In genomic region chr7:12640299-12641096, GRCh38 we compare ENCODE assay signal across 1 cellular context.
TF ChIP-seq lines count a peak whose summit lies in the region.

No MANE protein-coding gene starts in this region.

TF ChIP-seq in HepG2, 621 proteins besides CTCF, POLR2A, EP300 and RAD21 (continued from another document and continues in another):
- peak; percentile 96 for TF ChIP-seq HMG20A (CRISPR knock-in tag; IDR thresholded peaks at IDR 0.05; ENCODE audit: borderline replicate concordance)
- no peak for TF ChIP-seq ZNF543 (CRISPR knock-in tag; IDR thresholded peaks at IDR 0.05)
- no peak for TF ChIP-seq ZKSCAN1 (IDR thresholded peaks at IDR 0.05; ENCODE audit: low read length)
- TF ChIP-seq MED1 (CRISPR knock-in tag; IDR thresholded peaks at IDR 0.05), result peak; percentile 79
- peak; percentile 31; the same call in 1 of the 2 replicates for TF ChIP-seq DMAP1 (CRISPR knock-in tag; IDR thresholded peaks at IDR 0.05)
- TF ChIP-seq ZNF660 (CRISPR knock-in tag; IDR thresholded peaks at IDR 0.05; ENCODE audit: borderline replicate concordance, low read depth), result no peak
- TF ChIP-seq ZNF512 (CRISPR knock-in tag; IDR thresholded peaks at IDR 0.05), result no peak
- TF ChIP-seq CHCHD3 (CRISPR knock-in tag; IDR thresholded peaks at IDR 0.05), result no peak
- TF ChIP-seq GATA4 (IDR thresholded peaks at IDR 0.05; ENCODE audit: borderline replicate concordance, low read depth), result peak; percentile 65; the same call in 1 of the 2 replicates
- TF ChIP-seq SP5 (CRISPR knock-in tag; IDR thresholded peaks at IDR 0.05; ENCODE audit: borderline replicate concordance, low read depth), result peak; percentile 84
- no peak for TF ChIP-seq ZBTB38 (CRISPR knock-in tag; IDR thresholded peaks at IDR 0.05)
- TF ChIP-seq FOXP1 (IDR thresholded peaks at IDR 0.05), result no peak
- TF ChIP-seq FOXP1 (CRISPR knock-in tag; IDR thresholded peaks at IDR 0.05), result peak; percentile 77
- TF ChIP-seq ZBTB1 (CRISPR knock-in tag; IDR thresholded peaks at IDR 0.05; ENCODE audit: borderline replicate concordance), result no peak
- TF ChIP-seq KDM4B (CRISPR knock-in tag; IDR thresholded peaks at IDR 0.05), result no peak
- TF ChIP-seq BRF2 (CRISPR knock-in tag; IDR thresholded peaks at IDR 0.05), result no peak
- peak; percentile 38; the same call in 1 of the 2 replicates for TF ChIP-seq ZNF792 (CRISPR knock-in tag; IDR thresholded peaks at IDR 0.05)
- TF ChIP-seq MIER3 (CRISPR knock-in tag; IDR thresholded peaks at IDR 0.05; ENCODE audit: borderline replicate concordance), result no peak
- TF ChIP-seq, protein P1, sequence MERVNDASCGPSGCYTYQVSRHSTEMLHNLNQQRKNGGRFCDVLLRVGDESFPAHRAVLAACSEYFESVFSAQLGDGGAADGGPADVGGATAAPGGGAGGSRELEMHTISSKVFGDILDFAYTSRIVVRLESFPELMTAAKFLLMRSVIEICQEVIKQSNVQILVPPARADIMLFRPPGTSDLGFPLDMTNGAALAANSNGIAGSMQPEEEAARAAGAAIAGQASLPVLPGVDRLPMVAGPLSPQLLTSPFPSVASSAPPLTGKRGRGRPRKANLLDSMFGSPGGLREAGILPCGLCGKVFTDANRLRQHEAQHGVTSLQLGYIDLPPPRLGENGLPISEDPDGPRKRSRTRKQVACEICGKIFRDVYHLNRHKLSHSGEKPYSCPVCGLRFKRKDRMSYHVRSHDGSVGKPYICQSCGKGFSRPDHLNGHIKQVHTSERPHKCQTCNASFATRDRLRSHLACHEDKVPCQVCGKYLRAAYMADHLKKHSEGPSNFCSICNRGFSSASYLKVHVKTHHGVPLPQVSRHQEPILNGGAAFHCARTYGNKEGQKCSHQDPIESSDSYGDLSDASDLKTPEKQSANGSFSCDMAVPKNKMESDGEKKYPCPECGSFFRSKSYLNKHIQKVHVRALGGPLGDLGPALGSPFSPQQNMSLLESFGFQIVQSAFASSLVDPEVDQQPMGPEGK (CRISPR knock-in tag; IDR thresholded peaks at IDR 0.05), result peak; percentile 64
- peak; percentile 60; the same call in 1 of the 2 replicates for TF ChIP-seq ZNF644 (CRISPR knock-in tag; IDR thresholded peaks at IDR 0.05; ENCODE audit: low read depth)
- no peak for TF ChIP-seq ZNF225 (CRISPR knock-in tag; IDR thresholded peaks at IDR 0.05)
- TF ChIP-seq RARA (CRISPR knock-in tag; IDR thresholded peaks at IDR 0.05), result peak; percentile 85
- TF ChIP-seq NR2F6 (IDR thresholded peaks at IDR 0.05), result peak; percentile 92
- peak; percentile 92 for TF ChIP-seq NR2F6 (CRISPR knock-in tag; IDR thresholded peaks at IDR 0.05)
- TF ChIP-seq, protein P2, sequence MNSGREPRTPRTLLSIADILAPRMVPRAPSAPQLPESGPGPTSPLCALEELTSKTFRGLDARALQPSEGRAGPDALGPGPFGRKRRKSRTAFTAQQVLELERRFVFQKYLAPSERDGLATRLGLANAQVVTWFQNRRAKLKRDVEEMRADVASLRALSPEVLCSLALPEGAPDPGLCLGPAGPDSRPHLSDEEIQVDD (CRISPR knock-in tag; IDR thresholded peaks at IDR 0.05; ENCODE audit: borderline replicate concordance), result no peak
- TF ChIP-seq ZBTB25 (CRISPR knock-in tag; IDR thresholded peaks at IDR 0.05), result 0 out of 2 replicates have a peak, but pooled peaks have one; percentile 55
- TF ChIP-seq JARID2 (CRISPR knock-in tag; IDR thresholded peaks at IDR 0.05; ENCODE audit: insufficient replicate concordance), result no peak
- no peak for TF ChIP-seq ZNF441 (CRISPR knock-in tag; IDR thresholded peaks at IDR 0.05; ENCODE audit: borderline replicate concordance)
- no peak for TF ChIP-seq ZNF605 (CRISPR knock-in tag; IDR thresholded peaks at IDR 0.05)
- TF ChIP-seq JUND (CRISPR knock-in tag; IDR thresholded peaks at IDR 0.05), result no peak
- TF ChIP-seq NKX3-1 (CRISPR knock-in tag; IDR thresholded peaks at IDR 0.05), result no peak
- TF ChIP-seq CHD4 (IDR thresholded peaks at IDR 0.05; ENCODE audit: borderline replicate concordance, low read length), result 0 out of 2 replicates have a peak, but pooled peaks have one; percentile 42
- TF ChIP-seq, protein P3, sequence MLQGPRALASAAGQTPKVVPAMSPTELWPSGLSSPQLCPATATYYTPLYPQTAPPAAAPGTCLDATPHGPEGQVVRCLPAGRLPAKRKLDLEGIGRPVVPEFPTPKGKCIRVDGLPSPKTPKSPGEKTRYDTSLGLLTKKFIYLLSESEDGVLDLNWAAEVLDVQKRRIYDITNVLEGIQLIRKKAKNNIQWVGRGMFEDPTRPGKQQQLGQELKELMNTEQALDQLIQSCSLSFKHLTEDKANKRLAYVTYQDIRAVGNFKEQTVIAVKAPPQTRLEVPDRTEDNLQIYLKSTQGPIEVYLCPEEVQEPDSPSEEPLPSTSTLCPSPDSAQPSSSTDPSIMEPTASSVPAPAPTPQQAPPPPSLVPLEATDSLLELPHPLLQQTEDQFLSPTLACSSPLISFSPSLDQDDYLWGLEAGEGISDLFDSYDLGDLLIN (CRISPR knock-in tag; IDR thresholded peaks at IDR 0.05; ENCODE audit: borderline replicate concordance), result no peak
- TF ChIP-seq YEATS2 (CRISPR knock-in tag; IDR thresholded peaks at IDR 0.05; ENCODE audit: borderline replicate concordance), result no peak
- TF ChIP-seq NR3C1 (CRISPR knock-in tag; IDR thresholded peaks at IDR 0.05), result no peak
- TF ChIP-seq HMG20B (CRISPR knock-in tag; conservative IDR thresholded peaks at IDR 0.05), result peak; percentile 49; the same call in 1 of the 2 replicates
- TF ChIP-seq, protein P4, sequence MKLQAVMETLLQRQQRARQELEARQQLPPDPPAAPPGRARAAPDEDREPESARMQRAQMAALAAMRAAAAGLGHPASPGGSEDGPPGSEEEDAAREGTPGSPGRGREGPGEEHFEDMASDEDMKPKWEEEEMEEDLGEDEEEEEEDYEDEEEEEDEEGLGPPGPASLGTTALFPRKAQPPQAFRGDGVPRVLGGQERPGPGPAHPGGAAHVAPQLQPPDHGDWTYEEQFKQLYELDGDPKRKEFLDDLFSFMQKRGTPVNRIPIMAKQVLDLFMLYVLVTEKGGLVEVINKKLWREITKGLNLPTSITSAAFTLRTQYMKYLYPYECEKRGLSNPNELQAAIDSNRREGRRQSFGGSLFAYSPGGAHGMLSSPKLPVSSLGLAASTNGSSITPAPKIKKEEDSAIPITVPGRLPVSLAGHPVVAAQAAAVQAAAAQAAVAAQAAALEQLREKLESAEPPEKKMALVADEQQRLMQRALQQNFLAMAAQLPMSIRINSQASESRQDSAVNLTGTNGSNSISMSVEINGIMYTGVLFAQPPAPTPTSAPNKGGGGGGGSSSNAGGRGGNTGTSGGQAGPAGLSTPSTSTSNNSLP (IDR thresholded peaks at IDR 0.05; ENCODE audit: low read depth, low read length), result peak; percentile 36; the same call in 1 of the 2 replicates
- no peak for TF ChIP-seq PCBP1 (IDR thresholded peaks at IDR 0.05; ENCODE audit: borderline replicate concordance, low read depth, low read length)
- no peak for TF ChIP-seq ZNF878 (CRISPR knock-in tag; IDR thresholded peaks at IDR 0.05)
- TF ChIP-seq ZNF713 (CRISPR knock-in tag; IDR thresholded peaks at IDR 0.05), result no peak
- TF ChIP-seq ZSCAN31 (CRISPR knock-in tag; IDR thresholded peaks at IDR 0.05; ENCODE audit: low read depth), result no peak; the same call in 1 of the 2 replicates
- TF ChIP-seq MYNN (CRISPR knock-in tag; IDR thresholded peaks at IDR 0.05; ENCODE audit: low read depth), result no peak
- TF ChIP-seq, protein P5, sequence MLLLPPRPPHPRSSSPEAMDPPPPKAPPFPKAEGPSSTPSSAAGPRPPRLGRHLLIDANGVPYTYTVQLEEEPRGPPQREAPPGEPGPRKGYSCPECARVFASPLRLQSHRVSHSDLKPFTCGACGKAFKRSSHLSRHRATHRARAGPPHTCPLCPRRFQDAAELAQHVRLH (CRISPR knock-in tag; IDR thresholded peaks at IDR 0.05; ENCODE audit: borderline replicate concordance, low read depth), result no peak
- TF ChIP-seq SOX5 (CRISPR knock-in tag; IDR thresholded peaks at IDR 0.05; ENCODE audit: borderline replicate concordance), result peak; percentile 90
- TF ChIP-seq HDAC2 (CRISPR knock-in tag; IDR thresholded peaks at IDR 0.05), result peak; percentile 77
- TF ChIP-seq AGO2 (optimal IDR thresholded peaks at IDR 0.05; ENCODE audit: low read depth, low read length), result no peak
- TF ChIP-seq SPEN (CRISPR knock-in tag; IDR thresholded peaks at IDR 0.05; ENCODE audit: low read depth), result no peak
- TF ChIP-seq NR1H2 (CRISPR knock-in tag; IDR thresholded peaks at IDR 0.05; ENCODE audit: borderline replicate concordance, low read depth), result no peak
- TF ChIP-seq HOXD1 (CRISPR knock-in tag; IDR thresholded peaks at IDR 0.05), result 0 out of 2 replicates have a peak, but pooled peaks have one; percentile 30
- TF ChIP-seq NRL (CRISPR knock-in tag; IDR thresholded peaks at IDR 0.05; ENCODE audit: borderline replicate concordance), result no peak
- no peak for TF ChIP-seq IRX3 (CRISPR knock-in tag; IDR thresholded peaks at IDR 0.05; ENCODE audit: borderline replicate concordance, low read depth)
- peak; percentile 71 for TF ChIP-seq FOXO1 (CRISPR knock-in tag; IDR thresholded peaks at IDR 0.05)
- no peak for TF ChIP-seq KMT2A (CRISPR knock-in tag; IDR thresholded peaks at IDR 0.05)
- TF ChIP-seq ETV5 (CRISPR knock-in tag; IDR thresholded peaks at IDR 0.05; ENCODE audit: borderline replicate concordance), result peak; percentile 54; the same call in 1 of the 2 replicates
- peak; percentile 64; the same call in 1 of the 2 replicates for TF ChIP-seq ZKSCAN8 (CRISPR knock-in tag; IDR thresholded peaks at IDR 0.05; ENCODE audit: borderline replicate concordance)
- TF ChIP-seq TCF7L2 (IDR thresholded peaks at IDR 0.05; ENCODE audit: low read depth, low read length), result peak; percentile 76
- no peak for TF ChIP-seq DDIT3 (CRISPR knock-in tag; IDR thresholded peaks at IDR 0.05)
- no peak for TF ChIP-seq TAF15 (IDR thresholded peaks at IDR 0.05; ENCODE audit: low read depth, low read length, poor library complexity, severe bottlenecking)
- no peak for TF ChIP-seq ZNF747 (CRISPR knock-in tag; IDR thresholded peaks at IDR 0.05; ENCODE audit: borderline replicate concordance)
- TF ChIP-seq TFE3 (CRISPR knock-in tag; IDR thresholded peaks at IDR 0.05), result peak; percentile 73; the same call in 1 of the 2 replicates
- TF ChIP-seq, protein P6, sequence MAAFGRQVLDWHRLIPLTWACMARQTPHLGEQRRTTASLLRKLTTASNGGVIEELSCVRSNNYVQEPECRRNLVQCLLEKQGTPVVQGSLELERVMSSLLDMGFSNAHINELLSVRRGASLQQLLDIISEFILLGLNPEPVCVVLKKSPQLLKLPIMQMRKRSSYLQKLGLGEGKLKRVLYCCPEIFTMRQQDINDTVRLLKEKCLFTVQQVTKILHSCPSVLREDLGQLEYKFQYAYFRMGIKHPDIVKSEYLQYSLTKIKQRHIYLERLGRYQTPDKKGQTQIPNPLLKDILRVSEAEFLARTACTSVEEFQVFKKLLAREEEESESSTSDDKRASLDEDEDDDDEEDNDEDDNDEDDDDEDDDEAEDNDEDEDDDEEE (CRISPR knock-in tag; IDR thresholded peaks at IDR 0.05), result no peak
- TF ChIP-seq ZNF383 (CRISPR knock-in tag; IDR thresholded peaks at IDR 0.05; ENCODE audit: borderline replicate concordance), result no peak
- TF ChIP-seq ATF1 (CRISPR knock-in tag; IDR thresholded peaks at IDR 0.05), result no peak
- TF ChIP-seq ZNF547 (CRISPR knock-in tag; IDR thresholded peaks at IDR 0.05), result no peak
- no peak for TF ChIP-seq ZNF337 (CRISPR knock-in tag; IDR thresholded peaks at IDR 0.05; ENCODE audit: borderline replicate concordance, low read depth)
- TF ChIP-seq TAF1 (CRISPR knock-in tag; IDR thresholded peaks at IDR 0.05), result no peak
- TF ChIP-seq MED13 (CRISPR knock-in tag; IDR thresholded peaks at IDR 0.05), result no peak
